In genomic region chr7:21981524-21981923, GRCh38 we compare ENCODE assay signal across 22 cellular contexts. TPM values are rescaled to one million over a fixed set of nuclear protein-coding genes. Genes with fewer than 3 reads are reported as not detected.
DNase-seq lines count a peak whose midpoint lies in the region; ATAC-seq and TF ChIP-seq lines count a peak whose summit lies in the region.
"Had no signal": no experiment of that assay in that cellular context is flagged by ENCODE, and none has a peak within 500 bp of the region (broad histone marks: within the 10 kb centered on the region; RNA-seq: fewer than 3 reads in every experiment).

No MANE protein-coding gene starts in this region.

- H3K36me3 ChIP-seq in GM06990 (ENCODE audit: control insufficient read depth, insufficient read depth, low read length): no peaks in the 10 kb centered on the region
- no peaks in the 10 kb centered on the region for H3K36me3 ChIP-seq in OCI-LY3 (replicated peaks; ENCODE audit: low read depth, low read length)
- H3K36me3 ChIP-seq in esophagus muscularis mucosa: no peaks in the 10 kb centered on the region
- H3K36me3 ChIP-seq: BLaER1 treated with 17β-estradiol and CSF1 and Interleukin-3, amounts not matched to agents 10 nM and 100 nM; MG63; Peyer's patch had no signal

- intact Hi-C loops in esophagus muscularis mucosa (cut with DNase I): no loop called here

- no peak for DNase-seq in GM06990 (ENCODE audit: extremely low read depth, insufficient read length)
- peak; percentile 72 for DNase-seq in esophagus muscularis mucosa (ENCODE audit: extremely low spot score)
- no peak for DNase-seq in effector CD4-positive, alpha-beta T cell
- DNase-seq: CD4-positive, alpha-beta T cell; H7; MG63; NCI-H1105 treated with DMSO at 0.1 percent for 48 hours; NCI-H146; NCI-H1930; NCI-H446; NCI-H524 treated with DMSO at 0.1 percent for 48 hours; NCI-H774; Peyer's patch; SHP77 treated with DMSO at 0.1 percent for 48 hours; SW 1271 had no signal

- H3K9ac ChIP-seq in OCI-LY3 (ENCODE audit: low read length): no peak overlapping the region
- H3K9ac ChIP-seq: BLaER1 treated with 17β-estradiol and CSF1 and Interleukin-3, amounts not matched to agents 10 nM and 100 nM had no signal

- WGBS in esophagus muscularis mucosa: 85% methylated on average over 2 of the region's 2 CpGs

- H3K4me3 ChIP-seq in GM06990 (replicated peaks; ENCODE audit: low read depth, low read length): no peak overlapping the region
- no peak overlapping the region for H3K4me3 ChIP-seq in GM12875 (ENCODE audit: low read depth, low read length)
- H3K4me3 ChIP-seq in OCI-LY3 (ENCODE audit: low read length): no peak overlapping the region
- no peak overlapping the region for H3K4me3 ChIP-seq in esophagus muscularis mucosa
- H3K4me3 ChIP-seq: BLaER1 treated with 17β-estradiol and CSF1 and Interleukin-3, amounts not matched to agents 10 nM and 100 nM; K562; MG63; Peyer's patch had no signal

- no peak overlapping the region for H3K27ac ChIP-seq in OCI-LY3 (ENCODE audit: low read length)
- H3K27ac ChIP-seq in esophagus muscularis mucosa (replicated peaks in 1 of 4): no peak overlapping the region
- H3K27ac ChIP-seq: BLaER1 treated with 17β-estradiol and CSF1 and Interleukin-3, amounts not matched to agents 10 nM and 100 nM; Peyer's patch had no signal

- no peaks in the 10 kb centered on the region for H3K79me2 ChIP-seq in OCI-LY3 (ENCODE audit: low read length)

- H3K27me3 ChIP-seq in GM06990 (replicated peaks; ENCODE audit: control insufficient read depth, insufficient read depth, low read length) (no peaks in the 10 kb centered on the region), OCI-LY3 (ENCODE audit: low read depth, low read length) (no peaks in the 10 kb centered on the region), esophagus muscularis mucosa (no peaks in the 10 kb centered on the region)
- H3K27me3 ChIP-seq: BLaER1 treated with 17β-estradiol and CSF1 and Interleukin-3, amounts not matched to agents 10 nM and 100 nM; MG63; Peyer's patch had no signal

- TF ChIP-seq EP300 in esophagus muscularis mucosa (IDR thresholded peaks at IDR 0.05): no peak

- TF ChIP-seq POLR2A in esophagus muscularis mucosa (IDR thresholded peaks at IDR 0.05; ENCODE audit: low read depth): no peak

- TF ChIP-seq CTCF in GM06990 (IDR thresholded peaks at IDR 0.05; ENCODE audit: insufficient read depth, low read length, poor library complexity, severe bottlenecking): peak; percentile 37
- peak; percentile 29; the same call in 1 of the 2 replicates for TF ChIP-seq CTCF in GM12875 (IDR thresholded peaks at IDR 0.05; ENCODE audit: borderline replicate concordance, insufficient read depth, low read depth, low read length)
- TF ChIP-seq CTCF in OCI-LY3 (IDR thresholded peaks at IDR 0.05; ENCODE audit: low read depth, low read length): peak; percentile 33; the same call in 1 of the 2 replicates
- TF ChIP-seq CTCF in esophagus muscularis mucosa (IDR thresholded peaks at IDR 0.05): no peak

- no peak overlapping the region for H3K4me2 ChIP-seq in OCI-LY3 (ENCODE audit: low read length)

- H3K4me1 ChIP-seq in OCI-LY3 (ENCODE audit: low read length): no peaks in the 10 kb centered on the region
- H3K4me1 ChIP-seq in esophagus muscularis mucosa: no peaks in the 10 kb centered on the region
- H3K4me1 ChIP-seq: Peyer's patch had no signal

- no peak overlapping the region for H2AFZ ChIP-seq in OCI-LY3 (ENCODE audit: low read depth, low read length)

- ATAC-seq in GM19023 (IDR thresholded peaks at IDR 0.05; ENCODE audit: unreplicated experiment) (no peak), SK-N-SH treated with all-trans-retinoic acid at 6 μM for 48 hours (no peak)
- ATAC-seq: HepG2, K562 had no signal

- H3K9me3 ChIP-seq in OCI-LY3 (ENCODE audit: insufficient read depth, low read length): no peaks in the 10 kb centered on the region
- no peaks in the 10 kb centered on the region for H3K9me3 ChIP-seq in esophagus muscularis mucosa
- H3K9me3 ChIP-seq: BLaER1 treated with 17β-estradiol and CSF1 and Interleukin-3, amounts not matched to agents 10 nM and 100 nM; MG63; Peyer's patch had no signal

- H4K20me1 ChIP-seq in OCI-LY3 (ENCODE audit: insufficient read depth, low read length): no peaks in the 10 kb centered on the region
- H4K20me1 ChIP-seq: BLaER1 treated with 17β-estradiol and CSF1 and Interleukin-3, amounts not matched to agents 10 nM and 100 nM had no signal

TF ChIP-seq in SK-N-SH treated with all-trans-retinoic acid at 6 μM for 48 hours, 23 proteins besides CTCF, POLR2A, EP300 and RAD21 (continues in another document):
- TF ChIP-seq, protein P1, sequence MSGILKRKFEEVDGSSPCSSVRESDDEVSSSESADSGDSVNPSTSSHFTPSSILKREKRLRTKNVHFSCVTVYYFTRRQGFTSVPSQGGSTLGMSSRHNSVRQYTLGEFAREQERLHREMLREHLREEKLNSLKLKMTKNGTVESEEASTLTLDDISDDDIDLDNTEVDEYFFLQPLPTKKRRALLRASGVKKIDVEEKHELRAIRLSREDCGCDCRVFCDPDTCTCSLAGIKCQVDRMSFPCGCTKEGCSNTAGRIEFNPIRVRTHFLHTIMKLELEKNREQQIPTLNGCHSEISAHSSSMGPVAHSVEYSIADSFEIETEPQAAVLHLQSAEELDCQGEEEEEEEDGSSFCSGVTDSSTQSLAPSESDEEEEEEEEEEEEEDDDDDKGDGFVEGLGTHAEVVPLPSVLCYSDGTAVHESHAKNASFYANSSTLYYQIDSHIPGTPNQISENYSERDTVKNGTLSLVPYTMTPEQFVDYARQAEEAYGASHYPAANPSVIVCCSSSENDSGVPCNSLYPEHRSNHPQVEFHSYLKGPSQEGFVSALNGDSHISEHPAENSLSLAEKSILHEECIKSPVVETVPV (CRISPR knock-in tag; IDR thresholded peaks at IDR 0.05): no peak
- TF ChIP-seq BACH2 (CRISPR knock-in tag; IDR thresholded peaks at IDR 0.05; ENCODE audit: borderline replicate concordance): no peak
- no peak for TF ChIP-seq TSHZ2 (CRISPR knock-in tag; IDR thresholded peaks at IDR 0.05)
- TF ChIP-seq OSR1 (CRISPR knock-in tag; IDR thresholded peaks at IDR 0.05): no peak
- no peak for TF ChIP-seq ZNF8 (CRISPR knock-in tag; IDR thresholded peaks at IDR 0.05)
- no peak for TF ChIP-seq ZFP30 (CRISPR knock-in tag; IDR thresholded peaks at IDR 0.05)
- no peak for TF ChIP-seq TCF4 (CRISPR knock-in tag; IDR thresholded peaks at IDR 0.05; ENCODE audit: borderline replicate concordance)
- no peak for TF ChIP-seq SNAI2 (CRISPR knock-in tag; IDR thresholded peaks at IDR 0.05)
- TF ChIP-seq ARNTL (CRISPR knock-in tag; IDR thresholded peaks at IDR 0.05; ENCODE audit: borderline replicate concordance, low read depth): no peak
- TF ChIP-seq ZNF565 (CRISPR knock-in tag; conservative IDR thresholded peaks at IDR 0.05; ENCODE audit: low read depth): no peak
- TF ChIP-seq, protein P2, sequence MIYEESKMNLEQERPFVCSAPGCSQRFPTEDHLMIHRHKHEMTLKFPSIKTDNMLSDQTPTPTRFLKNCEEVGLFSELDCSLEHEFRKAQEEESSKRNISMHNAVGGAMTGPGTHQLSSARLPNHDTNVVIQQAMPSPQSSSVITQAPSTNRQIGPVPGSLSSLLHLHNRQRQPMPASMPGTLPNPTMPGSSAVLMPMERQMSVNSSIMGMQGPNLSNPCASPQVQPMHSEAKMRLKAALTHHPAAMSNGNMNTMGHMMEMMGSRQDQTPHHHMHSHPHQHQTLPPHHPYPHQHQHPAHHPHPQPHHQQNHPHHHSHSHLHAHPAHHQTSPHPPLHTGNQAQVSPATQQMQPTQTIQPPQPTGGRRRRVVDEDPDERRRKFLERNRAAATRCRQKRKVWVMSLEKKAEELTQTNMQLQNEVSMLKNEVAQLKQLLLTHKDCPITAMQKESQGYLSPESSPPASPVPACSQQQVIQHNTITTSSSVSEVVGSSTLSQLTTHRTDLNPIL (CRISPR knock-in tag; IDR thresholded peaks at IDR 0.05; ENCODE audit: low read depth): no peak
- no peak for TF ChIP-seq RARB (CRISPR knock-in tag; IDR thresholded peaks at IDR 0.05)
- TF ChIP-seq CSDC2 (CRISPR knock-in tag; IDR thresholded peaks at IDR 0.05): no peak
- no peak for TF ChIP-seq POU6F1 (CRISPR knock-in tag; IDR thresholded peaks at IDR 0.05; ENCODE audit: borderline replicate concordance, low read depth)
- no peak for TF ChIP-seq ZFP3 (CRISPR knock-in tag; IDR thresholded peaks at IDR 0.05)
- no peak for TF ChIP-seq ZC3H10 (CRISPR knock-in tag; IDR thresholded peaks at IDR 0.05)

RNA-seq across cellular contexts. Expression of gene CDCA7L, which starts 35.8 kb away (rescaled TPM):
- 10 to 100 TPM; 19.5 to 61.6 (median 25.2) TPM for total RNA-seq in esophagus muscularis mucosa

Comparison
In these comparisons a context has a peak if more than half of its experiments do, and no peak if none do; other contexts are left out.
1. CTCF ChIP-seq: peak in GM06990 (single experiment), GM12875 (single experiment) and OCI-LY3 (single experiment); none in esophagus muscularis mucosa (0 of 3).